In the genomic region with DNA sequence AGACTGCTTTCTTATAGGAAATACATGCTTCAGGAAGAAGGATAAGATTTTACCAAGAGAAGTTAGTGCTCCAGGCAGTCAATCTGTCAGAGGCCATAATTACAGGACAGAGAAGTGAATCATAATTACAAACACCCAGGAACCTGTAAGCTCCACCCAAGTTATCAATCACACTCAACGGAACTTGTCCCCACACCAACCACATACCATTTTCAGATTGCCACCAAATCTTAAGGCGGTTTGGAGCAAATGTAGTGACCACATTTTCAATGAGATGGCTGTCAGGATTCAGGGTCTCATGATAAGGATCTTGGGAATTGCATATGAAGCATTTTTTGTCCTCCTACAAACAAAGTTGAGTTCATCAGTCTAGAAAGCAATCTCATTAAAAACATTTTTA, we compare ENCODE assay signal across 14 cellular contexts. TPM values are rescaled to one million over a fixed set of nuclear protein-coding genes. Genes with fewer than 3 reads are reported as not detected.
A peak's percentile ranks its signal among the peaks of the same experiment; 100 is the strongest.
DNase-seq lines count a peak whose midpoint lies in the region; ATAC-seq and TF ChIP-seq lines count a peak whose summit lies in the region.
"Had no signal": no experiment of that assay in that cellular context is flagged by ENCODE, and none has a peak within 500 bp of the region (broad histone marks: within the 10 kb centered on the region; RNA-seq: fewer than 3 reads in every experiment).

No MANE protein-coding gene starts in this region.

- TF ChIP-seq EP300 in suprapubic skin (IDR thresholded peaks at IDR 0.05) = no peak

- no peak overlapping the region for H3K4me3 ChIP-seq in suprapubic skin

- no peaks in the 10 kb centered on the region for H3K9me3 Mint-ChIP-seq in endothelial cell (ENCODE audit: unreplicated experiment)
- H3K9me3 Mint-ChIP-seq in nephron = no peaks in the 10 kb centered on the region
- H3K9me3 Mint-ChIP-seq: stimulated activated naive CD8-positive, alpha-beta T cell treated with anti-CD3 and anti-CD28 coated beads, Interleukin-15, Interleukin-2, amounts not matched to agents 100 ng/mL and 50 ng/mL, for 24 hours had no signal

- H3K4me1 Mint-ChIP-seq in endothelial cell (ENCODE audit: unreplicated experiment) (peaks cover 52% of the 10 kb centered on the region), nephron (peaks cover 59% of the 10 kb centered on the region)

- H3K27me3 Mint-ChIP-seq in endothelial cell (ENCODE audit: unreplicated experiment) (peaks cover 7% of the 10 kb centered on the region), nephron (ENCODE audit: low read depth) (peaks cover 34% of the 10 kb centered on the region)

- TF ChIP-seq CTCF in endothelial cell (IDR thresholded peaks at IDR 0.05; ENCODE audit: unreplicated experiment) = no peak
- TF ChIP-seq CTCF in nephron (IDR thresholded peaks at IDR 0.05; ENCODE audit: unreplicated experiment in 3 of 3) = no peak
- no peak for TF ChIP-seq CTCF in suprapubic skin (IDR thresholded peaks at IDR 0.05)

- no peak overlapping the region for H3K27ac ChIP-seq in suprapubic skin

- H3K27ac Mint-ChIP-seq in endothelial cell (ENCODE audit: unreplicated experiment) (peak overlapping the region; percentile 68), nephron (peak overlapping the region; percentile 78 to 81 (median 80))
- H3K27ac Mint-ChIP-seq: stimulated activated naive CD8-positive, alpha-beta T cell treated with anti-CD3 and anti-CD28 coated beads, Interleukin-15, Interleukin-2, amounts not matched to agents 100 ng/mL and 50 ng/mL, for 24 hours had no signal

- ATAC-seq in GM18858 (IDR thresholded peaks at IDR 0.05; ENCODE audit: unreplicated experiment) = no peak

- H3K27me3 ChIP-seq in suprapubic skin = peaks cover 4% of the 10 kb centered on the region

- H3K4me1 ChIP-seq in suprapubic skin = peaks cover 39% of the 10 kb centered on the region

- H3K4me3 Mint-ChIP-seq in endothelial cell (ENCODE audit: unreplicated experiment) (peak overlapping the region; percentile 67), nephron (peak overlapping the region; percentile 32 to 54 (median 47))
- H3K4me3 Mint-ChIP-seq: stimulated activated naive CD8-positive, alpha-beta T cell treated with anti-CD3 and anti-CD28 coated beads, Interleukin-15, Interleukin-2, amounts not matched to agents 100 ng/mL and 50 ng/mL, for 24 hours had no signal

- peaks cover 22% of the 10 kb centered on the region for H3K36me3 ChIP-seq in suprapubic skin

- H3K9me3 ChIP-seq in suprapubic skin = no peaks in the 10 kb centered on the region

- WGBS in suprapubic skin = 64% methylated on average over 2 of the region's 2 CpGs

- DNase-seq in ELR (ENCODE audit: low read depth) (peak; percentile 38), NOMO-1 treated with dmso at 0.1 percent for 144 hours (lab: John Stamatoyannopoulos, UW; ENCODE audit: unreplicated experiment) (peak; percentile 4), endothelial cell (ENCODE audit: low spot score) (no peak), NCI-H1930 (lab: John Stamatoyannopoulos, UW) (no peak), suprapubic skin (ENCODE audit: low spot score in 2 of 2) (no peak)
- DNase-seq in central memory CD4-positive, alpha-beta T cell = no peak
- DNase-seq: aorta; GOT3; NCI-H1092; NCI-H748 treated with DMSO at 0.1 percent for 48 hours; stimulated activated CD4-positive, alpha-beta T cell treated with anti-CD3 and anti-CD28 coated beads, Interleukin-4, amount 100 ng/mL, for 24 hours had no signal

- H3K36me3 Mint-ChIP-seq in endothelial cell (ENCODE audit: low read depth, unreplicated experiment) (peaks cover 39% of the 10 kb centered on the region), nephron (ENCODE audit: low read depth) (peaks cover 49% of the 10 kb centered on the region)

- no peak for TF ChIP-seq POLR2A in suprapubic skin (IDR thresholded peaks at IDR 0.05)

RNA-seq across cellular contexts. Expression of gene LAMB1, which starts 4.8 kb away (rescaled TPM):
- total RNA-seq in endothelial cell (ENCODE audit: unreplicated experiment) = 453 TPM
- total RNA-seq in suprapubic skin = 100 to 1,000 TPM in 1 of 4 donors, 10 to 100 TPM in 3; 76.7 to 216 (median 84.6) TPM

Comparison
In these comparisons a context has a peak if more than half of its experiments do, and no peak if none do; other contexts are left out.
1. DNase-seq: peak in ELR (single experiment) and NOMO-1 treated with dmso at 0.1 percent for 144 hours (single experiment); none in endothelial cell (single experiment), NCI-H1930 (0 of 2), central memory CD4-positive, alpha-beta T cell (single experiment) and suprapubic skin (0 of 2).